22 cellular contexts compared by ENCODE assay signal in genomic region chr6:11373208-11373607, GRCh38.
"Had no signal": no experiment of that assay in that cellular context is flagged by ENCODE, and none has a peak within 500 bp of the region (broad histone marks: within the 10 kb centered on the region; RNA-seq: fewer than 3 reads in every experiment).

No MANE protein-coding gene starts in this region.

- DNase-seq: effector CD4-positive, alpha-beta T cell; endodermal cell; erythroblast; foreskin keratinocyte; heart left ventricle; hippocampal formation; left colon; left ventricle myocardium superior; mesenchymal stem cell; midbrain; psoas muscle; retina; stimulated activated CD4-positive, alpha-beta T cell treated with anti-CD3 and anti-CD28 coated beads, Interleukin-2, amount 100 ng/mL, for 24 hours; stimulated activated CD4-positive, alpha-beta T cell treated with anti-CD3 and anti-CD28 coated beads, Interleukin-4, amount 100 ng/mL, for 4 hours; stimulated activated naive B cell treated with anti-CD40 and anti-IgM and Interleukin-4, amounts not matched to agents 10 μg/mL and 1 μg/mL and 100 μg/mL, for 72 hours; stimulated activated naive CD8-positive, alpha-beta T cell treated with anti-CD3 and anti-CD28 coated beads, Interleukin-15, amount 100 ng/mL, for 72 hours; testis; transverse colon had no signal

- H3K27me3 Mint-ChIP-seq: stimulated activated naive B cell treated with anti-CD40 and anti-IgM and Interleukin-4, amounts not matched to agents 10 μg/mL and 1 μg/mL and 100 μg/mL, for 72 hours; stimulated activated naive CD8-positive, alpha-beta T cell treated with anti-CD3 and anti-CD28 coated beads, Interleukin-15, amount 100 ng/mL, for 72 hours had no signal

- H3K36me3 ChIP-seq: heart left ventricle, transverse colon had no signal

- H3K9ac ChIP-seq: parathyroid adenoma had no signal

- H3K79me2 ChIP-seq: parathyroid adenoma had no signal

- H3K27ac Mint-ChIP-seq: endodermal cell, nephron had no signal

- H3K27me3 ChIP-seq: foreskin keratinocyte, heart left ventricle, testis, transverse colon had no signal

- H3K4me3 ChIP-seq: heart left ventricle, lung, psoas muscle, testis, transverse colon had no signal

- H3K9me3 ChIP-seq: heart left ventricle, psoas muscle, testis, transverse colon had no signal

- H3K27ac ChIP-seq: foreskin keratinocyte, parathyroid adenoma, psoas muscle, testis had no signal

- H2AFZ ChIP-seq: parathyroid adenoma had no signal

- H3K4me3 Mint-ChIP-seq: endodermal cell, nephron had no signal

- H3K4me1 ChIP-seq: parathyroid adenoma, psoas muscle had no signal

- ATAC-seq: foreskin keratinocyte; heart left ventricle; left colon; left ventricle myocardium superior; psoas muscle; sciatic nerve; stimulated activated naive B cell treated with anti-CD40 and anti-IgM and Interleukin-4, amounts not matched to agents 10 μg/mL and 1 μg/mL and 100 μg/mL, for 72 hours; stimulated activated naive CD8-positive, alpha-beta T cell treated with anti-CD3 and anti-CD28 coated beads, Interleukin-15, amount 100 ng/mL, for 72 hours had no signal
